8 cellular contexts compared by ENCODE assay signal in the genomic region with DNA sequence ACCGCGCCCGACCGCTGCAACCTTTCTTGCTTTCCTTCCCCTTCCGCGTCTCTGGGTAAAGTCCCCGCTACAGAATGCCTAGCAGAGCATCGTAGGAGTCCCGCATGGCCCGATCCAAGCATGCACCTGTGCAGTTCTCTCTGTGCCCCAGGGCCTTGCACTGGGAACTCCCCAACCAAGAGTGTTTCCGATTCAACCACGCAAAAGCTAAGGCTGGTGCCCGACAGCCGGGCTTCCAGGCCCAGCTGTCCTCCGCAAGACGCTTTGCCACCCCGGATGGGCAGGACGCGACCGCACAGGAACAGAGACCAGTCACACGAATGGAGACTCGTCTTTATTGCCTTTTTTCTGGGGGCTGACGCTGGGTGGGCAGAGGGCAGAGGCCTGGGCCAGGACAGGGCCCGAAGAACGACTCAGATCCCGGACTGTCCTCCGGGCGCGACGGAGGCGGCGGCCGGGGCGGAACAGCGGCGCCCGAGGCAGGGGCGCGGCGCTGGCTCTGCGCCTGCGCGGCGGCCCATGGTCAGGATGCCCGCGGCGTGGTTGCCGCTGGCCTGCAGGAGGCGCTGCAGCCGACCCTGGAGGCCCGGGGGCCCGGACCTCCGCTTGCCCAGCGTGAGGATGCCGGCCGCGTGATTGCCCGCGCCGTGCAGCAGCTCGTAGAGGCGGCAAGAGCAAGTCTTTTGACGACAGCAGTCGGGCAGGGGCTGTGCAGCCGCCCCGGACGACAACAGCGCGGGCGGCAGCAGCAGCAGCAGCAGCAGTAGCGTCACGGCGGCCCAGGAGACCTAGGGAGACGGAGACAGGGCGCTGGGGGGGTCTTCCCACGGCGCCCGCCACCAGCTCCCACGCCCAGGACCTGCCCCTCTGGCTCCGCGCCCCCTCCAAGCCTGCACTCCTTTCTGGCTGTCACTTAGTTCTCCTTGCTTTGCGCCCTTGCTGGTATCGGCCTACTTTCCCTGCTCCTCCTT. TPM values are rescaled to one million over a fixed set of nuclear protein-coding genes. Genes with fewer than 3 reads are reported as not detected.
A peak's percentile ranks its signal among the peaks of the same experiment; 100 is the strongest.
DNase-seq lines count a peak whose midpoint lies in the region; ATAC-seq and TF ChIP-seq lines count a peak whose summit lies in the region.

No MANE protein-coding gene starts in this region.

- TF ChIP-seq POLR2A in vagina (IDR thresholded peaks at IDR 0.05), result no peak

- peaks cover 23% of the 10 kb centered on the region for H3K4me1 ChIP-seq in vagina

- ATAC-seq in GM21390 (IDR thresholded peaks at IDR 0.05; ENCODE audit: unreplicated experiment), result peak; percentile 54

- DNase-seq in D341Med (ENCODE audit: low spot score), result peak; percentile 99
- peak; percentile 83 for DNase-seq in LoVo (ENCODE audit: low spot score)
- peak; percentile 54 for DNase-seq in SW480 (ENCODE audit: low spot score)
- peak in 51 of 56 donors; percentile 10 to 82 (median 57) for DNase-seq in amygdala (lab: John Stamatoyannopoulos, UW)
- DNase-seq in hepatic stellate cell (ENCODE audit: low spot score), result peak; percentile 94
- DNase-seq in renal cortical epithelial cell (ENCODE audit: low read depth), result peak; percentile 18
- DNase-seq in vagina (ENCODE audit: extremely low spot score in 2 of 2), result no peak

- peak overlapping the region; percentile 39 to 47 for H3K4me3 ChIP-seq in vagina

- H3K36me3 ChIP-seq in vagina, result no peaks in the 10 kb centered on the region

- intact Hi-C loops in vagina (cut with DNase I), result no loop called here

- H3K27ac ChIP-seq in vagina, result peak overlapping the region; percentile 0

- peak in 2 of 3 experiments; percentile 18 to 77 for TF ChIP-seq CTCF in vagina (IDR thresholded peaks at IDR 0.05)

- H3K9me3 ChIP-seq in vagina, result no peaks in the 10 kb centered on the region

- H3K27me3 ChIP-seq in vagina, result peaks cover 8% of the 10 kb centered on the region

RNA-seq across cellular contexts. Expression of a gene that starts 1.2 kb away (rescaled TPM):
- total RNA-seq in renal cortical epithelial cell (not detected in 2 replicates), vagina (not detected)

RNA-seq across cellular contexts. Expression of a gene that starts 3.1 kb away (rescaled TPM):
- not detected in 2 replicates for total RNA-seq in renal cortical epithelial cell
- total RNA-seq in vagina, result not detected

RNA-seq across cellular contexts. Expression of a gene that starts 10.3 kb away (rescaled TPM):
- 30.6 and 69.0 TPM in 2 replicates for total RNA-seq in renal cortical epithelial cell
- 35.1 TPM for total RNA-seq in vagina

RNA-seq across cellular contexts. Expression of a gene that starts 29.2 kb away (rescaled TPM):
- total RNA-seq in renal cortical epithelial cell (83.9 and 129 TPM in 2 replicates), vagina (111 TPM)

Comparison
In these comparisons a context has a peak if more than half of its experiments do, and no peak if none do; other contexts are left out.
1. DNase-seq: peak in D341Med (single experiment), LoVo (single experiment), SW480 (single experiment), amygdala (51 of 56), hepatic stellate cell (single experiment) and renal cortical epithelial cell (single experiment); none in vagina (0 of 2).